9 cellular contexts compared by ENCODE assay signal in genomic region chr15:63436872-63437375, GRCh38. TPM values are rescaled to one million over a fixed set of nuclear protein-coding genes. Genes with fewer than 3 reads are reported as not detected.
A peak's percentile ranks its signal among the peaks of the same experiment; 100 is the strongest.
DNase-seq lines count a peak whose midpoint lies in the region; ATAC-seq and TF ChIP-seq lines count a peak whose summit lies in the region.
"Had no signal": no experiment of that assay in that cellular context is flagged by ENCODE, and none has a peak within 500 bp of the region (broad histone marks: within the 10 kb centered on the region; RNA-seq: fewer than 3 reads in every experiment).

No MANE protein-coding gene starts in this region.

- peaks cover 22% of the 10 kb centered on the region for H3K4me1 Mint-ChIP-seq in dendritic cell treated with granulocyte-macrophage colony-stimulating factor and Interleukin-4, amounts not matched to agents 40 ng/mL and 50 ng/mL, for 4 days (ENCODE audit: low read depth)

- no peaks in the 10 kb centered on the region for H3K27me3 Mint-ChIP-seq in dendritic cell treated with granulocyte-macrophage colony-stimulating factor and Interleukin-4, amounts not matched to agents 40 ng/mL and 50 ng/mL, for 4 days

- ATAC-seq in HG02642 (IDR thresholded peaks at IDR 0.05; ENCODE audit: poor library complexity, unreplicated experiment): no peak
- ATAC-seq in HG03342 (IDR thresholded peaks at IDR 0.05; ENCODE audit: unreplicated experiment): no peak

- no peaks in the 10 kb centered on the region for H3K36me3 Mint-ChIP-seq in dendritic cell treated with granulocyte-macrophage colony-stimulating factor and Interleukin-4, amounts not matched to agents 40 ng/mL and 50 ng/mL, for 4 days (ENCODE audit: low read depth)

- H3K4me3 Mint-ChIP-seq in dendritic cell treated with granulocyte-macrophage colony-stimulating factor and Interleukin-4, amounts not matched to agents 40 ng/mL and 50 ng/mL, for 4 days: no peak overlapping the region

- no peaks in the 10 kb centered on the region for H3K9me3 Mint-ChIP-seq in dendritic cell treated with granulocyte-macrophage colony-stimulating factor and Interleukin-4, amounts not matched to agents 40 ng/mL and 50 ng/mL, for 4 days

- no peak for TF ChIP-seq CTCF in GM20000 (IDR thresholded peaks at IDR 0.05; ENCODE audit: extremely low read depth, missing control alignments)

- intact Hi-C loops in dendritic cell treated with granulocyte-macrophage colony-stimulating factor and Interleukin-4, amounts not matched to agents 40 ng/mL and 50 ng/mL, for 4 days (cut with micrococcal nuclease): no loop called here

- DNase-seq in GM20000 (ENCODE audit: low spot score): peak; percentile 32
- DNase-seq in NCI-H446 treated with DMSO at 0.1 percent for 48 hours (lab: John Stamatoyannopoulos, UW): peak; percentile 73
- peak; percentile 33 to 66 for DNase-seq in activated CD4-positive, alpha-beta T cell treated with anti-CD3 and anti-CD28 coated beads, Interleukin-2, amount 50 U/mL, for 24 hours (ENCODE audit: low read depth in 1 of 2, low spot score in 1 of 2)
- DNase-seq in lung microvascular endothelial cell (ENCODE audit: low read depth in 2 of 2): peak; percentile 75 to 89
- peak; percentile 38 to 54 (median 53) for DNase-seq in stimulated activated CD4-positive, alpha-beta T cell treated with anti-CD3 and anti-CD28 coated beads, TNF-alpha, amount 100 ng/mL, for 1 hour (ENCODE audit: low read depth in 3 of 3, low spot score in 1 of 3)

- H3K27ac Mint-ChIP-seq in dendritic cell treated with granulocyte-macrophage colony-stimulating factor and Interleukin-4, amounts not matched to agents 40 ng/mL and 50 ng/mL, for 4 days: peak overlapping the region; percentile 76

RNA-seq across cellular contexts. Expression of gene CA12, which starts 55.3 kb away (rescaled TPM):
- 0.22 and 0.40 TPM in 2 replicates for total RNA-seq in lung microvascular endothelial cell
- total RNA-seq: activated CD8-positive, alpha-beta memory T cell treated with anti-CD3 and anti-CD28 coated beads for 36 hours had no signal

Comparison
In these comparisons a context has a peak if more than half of its experiments do, and no peak if none do; other contexts are left out.
1. DNase-seq: peak in every context shown above with its lines; median percentile 82 in lung microvascular endothelial cell; 73 in NCI-H446 treated with DMSO at 0.1 percent for 48 hours; 53 in stimulated activated CD4-positive, alpha-beta T cell treated with anti-CD3 and anti-CD28 coated beads, TNF-alpha, amount 100 ng/mL, for 1 hour; 50 in activated CD4-positive, alpha-beta T cell treated with anti-CD3 and anti-CD28 coated beads, Interleukin-2, amount 50 U/mL, for 24 hours; 32 in GM20000.